ENCODE assay signal across 14 cellular contexts in genomic region chr3:85808750-85809149, GRCh38.
"Had no signal": no experiment of that assay in that cellular context is flagged by ENCODE, and none has a peak within 500 bp of the region (broad histone marks: within the 10 kb centered on the region; RNA-seq: fewer than 3 reads in every experiment).

No MANE protein-coding gene starts in this region.

- H3K27me3 Mint-ChIP-seq: activated naive CD8-positive, alpha-beta T cell treated with anti-CD3 and anti-CD28 coated beads, Interleukin-2, amount 10 ng/mL, durations not matched to agents 7 days and 5 days; naive B cell had no signal

- ATAC-seq: activated CD8-positive, alpha-beta T cell treated with anti-CD3 and anti-CD28 coated beads, Interleukin-2, amount 10 ng/mL, durations not matched to agents 7 days and 5 days had no signal

- H3K4me1 Mint-ChIP-seq: activated naive CD8-positive, alpha-beta T cell treated with anti-CD3 and anti-CD28 coated beads, Interleukin-2, amount 10 ng/mL, durations not matched to agents 7 days and 5 days; immature natural killer cell; naive B cell had no signal

- H3K36me3 Mint-ChIP-seq: activated naive CD8-positive, alpha-beta T cell treated with anti-CD3 and anti-CD28 coated beads, Interleukin-2, amount 10 ng/mL, durations not matched to agents 7 days and 5 days; naive B cell had no signal

- FAIRE-seq: astrocyte, endometrium had no signal

- H3K4me3 Mint-ChIP-seq: activated CD8-positive, alpha-beta T cell treated with anti-CD3 and anti-CD28 coated beads, Interleukin-2, amount 10 ng/mL, durations not matched to agents 7 days and 5 days; activated naive CD8-positive, alpha-beta T cell treated with anti-CD3 and anti-CD28 coated beads, Interleukin-2, amount 10 ng/mL, durations not matched to agents 7 days and 5 days; immature natural killer cell; naive B cell had no signal

- DNase-seq: activated CD4-positive, alpha-beta T cell treated with anti-CD3 and anti-CD28 coated beads for 48 hours; activated CD8-positive, alpha-beta memory T cell treated with anti-CD3 and anti-CD28 coated beads, Interleukin-2, amount 50 U/mL, for 48 hours; activated CD8-positive, alpha-beta T cell treated with anti-CD3 and anti-CD28 coated beads, Interleukin-2, amount 10 ng/mL, durations not matched to agents 7 days and 5 days; activated naive CD8-positive, alpha-beta T cell treated with anti-CD3 and anti-CD28 coated beads, Interleukin-2, amount 10 ng/mL, durations not matched to agents 7 days and 5 days; esophagus squamous epithelium; foreskin fibroblast; glutamatergic neuron; immature natural killer cell; midbrain; naive B cell; retina; thyroid gland had no signal

- H3K27ac Mint-ChIP-seq: activated CD8-positive, alpha-beta T cell treated with anti-CD3 and anti-CD28 coated beads, Interleukin-2, amount 10 ng/mL, durations not matched to agents 7 days and 5 days; activated naive CD8-positive, alpha-beta T cell treated with anti-CD3 and anti-CD28 coated beads, Interleukin-2, amount 10 ng/mL, durations not matched to agents 7 days and 5 days; immature natural killer cell; naive B cell had no signal

- H3K9me3 Mint-ChIP-seq: activated naive CD8-positive, alpha-beta T cell treated with anti-CD3 and anti-CD28 coated beads, Interleukin-2, amount 10 ng/mL, durations not matched to agents 7 days and 5 days had no signal
